ENCODE assay signal across 16 cellular contexts in the genomic region with DNA sequence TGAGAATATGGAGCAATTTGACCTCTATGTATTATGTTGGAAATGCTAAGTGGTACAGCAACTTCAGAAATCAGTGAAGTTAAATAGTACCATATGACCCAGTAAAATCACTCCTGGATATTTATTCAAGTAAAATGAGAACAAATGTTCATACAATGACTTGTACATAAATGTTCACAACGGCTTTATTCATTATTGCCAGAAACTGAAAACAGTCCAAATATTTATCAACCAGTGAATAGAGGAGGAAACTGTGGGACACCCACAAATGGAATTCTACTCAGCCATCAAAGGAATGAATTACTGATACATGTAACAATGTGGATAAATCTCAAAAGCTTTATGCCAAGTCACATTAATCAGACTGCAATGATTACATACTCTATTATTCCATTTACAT.
DNase-seq lines count a peak whose midpoint lies in the region; ATAC-seq and TF ChIP-seq lines count a peak whose summit lies in the region.
"Had no signal": no experiment of that assay in that cellular context is flagged by ENCODE, and none has a peak within 500 bp of the region (broad histone marks: within the 10 kb centered on the region; RNA-seq: fewer than 3 reads in every experiment).

No MANE protein-coding gene starts in this region.

- no peaks in the 10 kb centered on the region for H3K9me3 ChIP-seq in lower lobe of right lung
- H3K9me3 ChIP-seq: BLaER1 had no signal

- no peak overlapping the region for H3K27ac ChIP-seq in lower lobe of right lung
- H3K27ac ChIP-seq: BLaER1, SK-N-MC had no signal

- DNase-seq in AG10803 (ENCODE audit: low read depth): peak; percentile 59
- DNase-seq in NCI-H774 (lab: John Stamatoyannopoulos, UW): peak; percentile 38
- DNase-seq in astrocyte of the spinal cord (ENCODE audit: low read depth, low spot score): peak; percentile 30
- DNase-seq in fibroblast of peridontal ligament (ENCODE audit: extremely low read depth): peak; percentile 88
- no peak for DNase-seq in lower lobe of right lung
- no peak for DNase-seq in NCI-H82 (lab: John Stamatoyannopoulos, UW)
- DNase-seq: CD8-positive, alpha-beta memory T cell; EL; NCI-H1417 treated with DMSO at 0.1 percent for 48 hours; NCI-H2029; NCI-H526; NK-92 treated with Interleukin-12 subunit alpha and Interleukin-12 subunit beta, amount 100 ng/mL, for 24 hours had no signal

- ATAC-seq in lower lobe of right lung (no peak), HG03432 (IDR thresholded peaks at IDR 0.05; ENCODE audit: unreplicated experiment) (no peak), HG02885 (IDR thresholded peaks at IDR 0.05; ENCODE audit: poor library complexity, unreplicated experiment) (no peak)

- no peaks in the 10 kb centered on the region for H3K27me3 ChIP-seq in lower lobe of right lung (ENCODE audit: low read depth)
- H3K27me3 ChIP-seq: BLaER1 had no signal

- H3K36me3 ChIP-seq in lower lobe of right lung: no peaks in the 10 kb centered on the region
- H3K36me3 ChIP-seq: BLaER1 had no signal

- TF ChIP-seq CTCF in AG10803 (conservative IDR thresholded peaks at IDR 0.05; ENCODE audit: low read length) (no peak), astrocyte of the spinal cord (IDR thresholded peaks at IDR 0.05; ENCODE audit: low read depth, low read length) (no peak), lower lobe of right lung (IDR thresholded peaks at IDR 0.05) (no peak)

- in situ Hi-C loops in astrocyte of the spinal cord (cut with HindIII; ENCODE audit: low sequenced_read_pairs): no loop called here

- no peaks in the 10 kb centered on the region for H3K4me1 ChIP-seq in lower lobe of right lung
- H3K4me1 ChIP-seq: BLaER1 had no signal

- intact Hi-C loops in lower lobe of right lung (cut with DNase I): no loop called here

- H3K4me3 ChIP-seq in AG10803 (ENCODE audit: low read length): no peak overlapping the region
- H3K4me3 ChIP-seq in astrocyte of the spinal cord (ENCODE audit: low read depth, low read length): no peak overlapping the region
- no peak overlapping the region for H3K4me3 ChIP-seq in lower lobe of right lung
- H3K4me3 ChIP-seq: BLaER1, SK-N-MC had no signal

Comparison
In these comparisons a context has a peak if more than half of its experiments do, and no peak if none do; other contexts are left out.
1. DNase-seq: peak in AG10803 (single experiment), NCI-H774 (single experiment), astrocyte of the spinal cord (single experiment) and fibroblast of peridontal ligament (single experiment); none in lower lobe of right lung (single experiment) and NCI-H82 (single experiment).